In the genomic region with DNA sequence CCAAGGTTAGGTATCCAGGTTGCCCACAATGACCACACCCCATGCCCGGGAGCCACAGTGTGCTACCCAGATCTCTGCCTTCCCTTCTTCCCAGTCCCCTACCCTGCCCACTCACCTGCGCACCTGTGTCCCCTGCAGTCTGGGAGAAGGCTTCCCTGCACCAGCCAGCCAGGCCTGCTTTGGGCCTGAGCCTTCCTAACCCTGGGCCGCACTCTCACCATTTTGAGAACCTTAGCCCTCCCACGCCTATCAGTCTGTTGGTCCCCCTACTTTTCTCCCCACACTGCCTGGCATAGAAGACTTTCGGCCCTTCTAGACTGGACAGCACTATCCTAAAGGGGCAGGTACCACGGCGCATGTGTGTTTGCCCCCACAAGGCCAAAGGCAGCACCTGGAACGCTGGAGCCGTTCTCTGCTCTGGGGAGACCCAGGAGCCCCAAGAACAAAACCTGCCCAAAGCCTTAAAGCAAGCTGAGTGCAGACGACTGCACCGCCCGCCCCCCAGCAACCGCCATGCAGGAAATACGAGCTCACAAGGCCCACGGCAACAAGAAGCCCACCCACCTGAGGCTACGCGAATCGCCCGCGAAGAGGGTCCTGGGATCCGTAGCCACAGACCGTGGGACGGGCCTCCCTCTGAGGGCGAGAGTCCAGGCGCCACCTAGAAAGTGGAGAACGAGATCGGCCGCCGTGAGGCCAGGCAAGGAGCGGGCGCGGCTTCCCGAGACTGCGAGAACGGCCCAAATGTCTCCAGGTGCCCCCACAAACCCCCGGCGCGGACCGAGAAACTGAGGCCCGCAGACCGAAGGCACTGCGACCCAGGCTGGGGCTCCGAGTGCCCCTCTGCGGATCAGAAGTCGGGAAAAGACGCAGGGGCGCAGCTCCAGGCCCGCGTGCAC, we compare ENCODE assay signal across 1 cellular context.
A peak's percentile ranks its signal among the peaks of the same experiment; 100 is the strongest.
TF ChIP-seq lines count a peak whose summit lies in the region.

No MANE protein-coding gene starts in this region.

TF ChIP-seq in K562, 482 proteins besides CTCF, POLR2A, EP300 and RAD21 (continued from another document and continues in another):
- no peak; the same call in none of the 2 replicates for TF ChIP-seq STAT6 (CRISPR knock-in tag; IDR thresholded peaks at IDR 0.05)
- no peak; the same call in 1 of the 2 replicates for TF ChIP-seq ZBTB12 (CRISPR knock-in tag; IDR thresholded peaks at IDR 0.05)
- no peak; the same call in 1 of the 2 replicates for TF ChIP-seq MEF2D (tag; conservative IDR thresholded peaks at IDR 0.05; ENCODE audit: low read depth)
- no peak for TF ChIP-seq SMARCB1 (IDR thresholded peaks at IDR 0.05; ENCODE audit: insufficient read length, low read depth)
- no peak; the same call in 1 of the 2 replicates for TF ChIP-seq ZFPM2 (CRISPR knock-in tag; IDR thresholded peaks at IDR 0.05)
- no peak; the same call in 1 of the 2 replicates for TF ChIP-seq DEAF1 (CRISPR knock-in tag; IDR thresholded peaks at IDR 0.05)
- no peak for TF ChIP-seq FOXK2 (conservative IDR thresholded peaks at IDR 0.05 in 1 of 2, IDR thresholded peaks at IDR 0.05 in 1 of 2; ENCODE audit: low read depth in 2 of 2)
- TF ChIP-seq U2AF2 (optimal IDR thresholded peaks at IDR 0.05; ENCODE audit: low read depth, low read length) = no peak
- no peak for TF ChIP-seq FOXP1 (CRISPR knock-in tag; IDR thresholded peaks at IDR 0.05)
- no peak for TF ChIP-seq KLF10 (CRISPR knock-in tag; IDR thresholded peaks at IDR 0.05)
- TF ChIP-seq SRSF3 (IDR thresholded peaks at IDR 0.05; ENCODE audit: insufficient read depth, low read length) = no peak
- no peak for TF ChIP-seq ZC3H4 (CRISPR knock-in tag; IDR thresholded peaks at IDR 0.05; ENCODE audit: borderline replicate concordance)
- TF ChIP-seq JUND (IDR thresholded peaks at IDR 0.05; ENCODE audit: borderline replicate concordance, low read depth, low read length) = no peak
- TF ChIP-seq JUND (tag; IDR thresholded peaks at IDR 0.05; ENCODE audit: borderline replicate concordance, low read depth, low read length) = no peak
- TF ChIP-seq ESRRB (CRISPR knock-in tag; IDR thresholded peaks at IDR 0.05; ENCODE audit: borderline replicate concordance) = no peak
- TF ChIP-seq BCOR (IDR thresholded peaks at IDR 0.05) = no peak
- no peak for TF ChIP-seq GABPA (tag; conservative IDR thresholded peaks at IDR 0.05; ENCODE audit: low read depth)
- 0 out of 4 replicates have a peak, but pooled peaks of 1 of the 2 experiments have one; percentile 70 for TF ChIP-seq TBL1XR1 (IDR thresholded peaks at IDR 0.05; ENCODE audit: low read length in 2 of 2)
- TF ChIP-seq, protein P1, sequence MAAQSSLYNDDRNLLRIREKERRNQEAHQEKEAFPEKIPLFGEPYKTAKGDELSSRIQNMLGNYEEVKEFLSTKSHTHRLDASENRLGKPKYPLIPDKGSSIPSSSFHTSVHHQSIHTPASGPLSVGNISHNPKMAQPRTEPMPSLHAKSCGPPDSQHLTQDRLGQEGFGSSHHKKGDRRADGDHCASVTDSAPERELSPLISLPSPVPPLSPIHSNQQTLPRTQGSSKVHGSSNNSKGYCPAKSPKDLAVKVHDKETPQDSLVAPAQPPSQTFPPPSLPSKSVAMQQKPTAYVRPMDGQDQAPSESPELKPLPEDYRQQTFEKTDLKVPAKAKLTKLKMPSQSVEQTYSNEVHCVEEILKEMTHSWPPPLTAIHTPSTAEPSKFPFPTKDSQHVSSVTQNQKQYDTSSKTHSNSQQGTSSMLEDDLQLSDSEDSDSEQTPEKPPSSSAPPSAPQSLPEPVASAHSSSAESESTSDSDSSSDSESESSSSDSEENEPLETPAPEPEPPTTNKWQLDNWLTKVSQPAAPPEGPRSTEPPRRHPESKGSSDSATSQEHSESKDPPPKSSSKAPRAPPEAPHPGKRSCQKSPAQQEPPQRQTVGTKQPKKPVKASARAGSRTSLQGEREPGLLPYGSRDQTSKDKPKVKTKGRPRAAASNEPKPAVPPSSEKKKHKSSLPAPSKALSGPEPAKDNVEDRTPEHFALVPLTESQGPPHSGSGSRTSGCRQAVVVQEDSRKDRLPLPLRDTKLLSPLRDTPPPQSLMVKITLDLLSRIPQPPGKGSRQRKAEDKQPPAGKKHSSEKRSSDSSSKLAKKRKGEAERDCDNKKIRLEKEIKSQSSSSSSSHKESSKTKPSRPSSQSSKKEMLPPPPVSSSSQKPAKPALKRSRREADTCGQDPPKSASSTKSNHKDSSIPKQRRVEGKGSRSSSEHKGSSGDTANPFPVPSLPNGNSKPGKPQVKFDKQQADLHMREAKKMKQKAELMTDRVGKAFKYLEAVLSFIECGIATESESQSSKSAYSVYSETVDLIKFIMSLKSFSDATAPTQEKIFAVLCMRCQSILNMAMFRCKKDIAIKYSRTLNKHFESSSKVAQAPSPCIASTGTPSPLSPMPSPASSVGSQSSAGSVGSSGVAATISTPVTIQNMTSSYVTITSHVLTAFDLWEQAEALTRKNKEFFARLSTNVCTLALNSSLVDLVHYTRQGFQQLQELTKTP (IDR thresholded peaks at IDR 0.05; ENCODE audit: low read depth in 1 of 2, partially characterized antibody in 2 of 2) = no peak
- TF ChIP-seq KAT7 (CRISPR knock-in tag; IDR thresholded peaks at IDR 0.05; ENCODE audit: borderline replicate concordance) = no peak
- TF ChIP-seq MECOM (CRISPR knock-in tag; IDR thresholded peaks at IDR 0.05) = no peak
- no peak for TF ChIP-seq NFIX (CRISPR knock-in tag; IDR thresholded peaks at IDR 0.05; ENCODE audit: low read depth)
- 0 out of 2 replicates have a peak, but pooled peaks have one; percentile 31 for TF ChIP-seq JUNB (CRISPR knock-in tag; conservative IDR thresholded peaks at IDR 0.05)
- TF ChIP-seq MAZ (CRISPR knock-in tag; conservative IDR thresholded peaks at IDR 0.05 in 1 of 2, IDR thresholded peaks at IDR 0.05 in 1 of 2) = no peak
- TF ChIP-seq ILF3 (IDR thresholded peaks at IDR 0.05; ENCODE audit: borderline replicate concordance) = no peak
- no peak for TF ChIP-seq SNRNP70 (optimal IDR thresholded peaks at IDR 0.05; ENCODE audit: low read depth, low read length)
- no peak for TF ChIP-seq NFIC (IDR thresholded peaks at IDR 0.05)
- no peak for TF ChIP-seq RBM25 (IDR thresholded peaks at IDR 0.05; ENCODE audit: low read depth, low read length, severe bottlenecking)
- peak; percentile 79 for TF ChIP-seq ZSCAN32 (CRISPR knock-in tag; IDR thresholded peaks at IDR 0.05)
- TF ChIP-seq ARID1B (IDR thresholded peaks at IDR 0.05) = no peak
- no peak; the same call in 1 of the 2 replicates for TF ChIP-seq HDAC8 (tag; IDR thresholded peaks at IDR 0.05)
- TF ChIP-seq HOXB6 (CRISPR knock-in tag; IDR thresholded peaks at IDR 0.05; ENCODE audit: borderline replicate concordance) = no peak
- no peak for TF ChIP-seq BRF1 (IDR thresholded peaks at IDR 0.05; ENCODE audit: borderline replicate concordance, extremely low read depth, insufficient read length)
- TF ChIP-seq SIN3A (IDR thresholded peaks at IDR 0.05; ENCODE audit: borderline replicate concordance in 2 of 2, control insufficient read depth in 1 of 2, low read depth in 2 of 2, low read length in 2 of 2) = peak in 1 of 2 experiments; percentile 99; a peak in 2 of 4 replicates
- TF ChIP-seq LARP7 (IDR thresholded peaks at IDR 0.05) = no peak
- TF ChIP-seq ZNF830 (CRISPR knock-in tag; IDR thresholded peaks at IDR 0.05) = no peak
- TF ChIP-seq, protein P2, sequence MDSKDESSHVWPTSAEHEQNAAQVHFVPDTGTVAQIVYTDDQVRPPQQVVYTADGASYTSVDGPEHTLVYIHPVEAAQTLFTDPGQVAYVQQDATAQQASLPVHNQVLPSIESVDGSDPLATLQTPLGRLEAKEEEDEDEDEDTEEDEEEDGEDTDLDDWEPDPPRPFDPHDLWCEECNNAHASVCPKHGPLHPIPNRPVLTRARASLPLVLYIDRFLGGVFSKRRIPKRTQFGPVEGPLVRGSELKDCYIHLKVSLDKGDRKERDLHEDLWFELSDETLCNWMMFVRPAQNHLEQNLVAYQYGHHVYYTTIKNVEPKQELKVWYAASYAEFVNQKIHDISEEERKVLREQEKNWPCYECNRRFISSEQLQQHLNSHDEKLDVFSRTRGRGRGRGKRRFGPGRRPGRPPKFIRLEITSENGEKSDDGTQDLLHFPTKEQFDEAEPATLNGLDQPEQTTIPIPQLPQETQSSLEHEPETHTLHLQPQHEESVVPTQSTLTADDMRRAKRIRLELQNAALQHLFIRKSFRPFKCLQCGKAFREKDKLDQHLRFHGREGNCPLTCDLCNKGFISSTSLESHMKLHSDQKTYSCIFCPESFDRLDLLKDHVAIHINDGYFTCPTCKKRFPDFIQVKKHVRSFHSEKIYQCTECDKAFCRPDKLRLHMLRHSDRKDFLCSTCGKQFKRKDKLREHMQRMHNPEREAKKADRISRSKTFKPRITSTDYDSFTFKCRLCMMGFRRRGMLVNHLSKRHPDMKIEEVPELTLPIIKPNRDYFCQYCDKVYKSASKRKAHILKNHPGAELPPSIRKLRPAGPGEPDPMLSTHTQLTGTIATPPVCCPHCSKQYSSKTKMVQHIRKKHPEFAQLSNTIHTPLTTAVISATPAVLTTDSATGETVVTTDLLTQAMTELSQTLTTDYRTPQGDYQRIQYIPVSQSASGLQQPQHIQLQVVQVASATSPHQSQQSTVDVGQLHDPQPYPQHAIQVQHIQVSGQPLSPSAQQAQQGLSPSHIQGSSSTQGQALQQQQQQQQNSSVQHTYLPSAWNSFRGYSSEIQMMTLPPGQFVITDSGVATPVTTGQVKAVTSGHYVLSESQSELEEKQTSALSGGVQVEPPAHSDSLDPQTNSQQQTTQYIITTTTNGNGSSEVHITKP (IDR thresholded peaks at IDR 0.05; ENCODE audit: partially characterized antibody) = no peak
- TF ChIP-seq SAP30 (IDR thresholded peaks at IDR 0.05; ENCODE audit: borderline replicate concordance, insufficient read depth, low read depth, low read length, poor library complexity, severe bottlenecking) = peak; percentile 92
- no peak for TF ChIP-seq TSHZ1 (CRISPR knock-in tag; IDR thresholded peaks at IDR 0.05)
- no peak for TF ChIP-seq CREB1 (IDR thresholded peaks at IDR 0.05)
- no peak for TF ChIP-seq CREB1 (CRISPR knock-in tag; IDR thresholded peaks at IDR 0.05)
- TF ChIP-seq MTA1 (IDR thresholded peaks at IDR 0.05; ENCODE audit: borderline replicate concordance) = no peak
- TF ChIP-seq BDP1 (IDR thresholded peaks at IDR 0.05; ENCODE audit: insufficient read depth, insufficient read length) = no peak
- no peak for TF ChIP-seq CBFB (CRISPR knock-in tag; IDR thresholded peaks at IDR 0.05)
- TF ChIP-seq ARID2 (IDR thresholded peaks at IDR 0.05) = no peak
- no peak for TF ChIP-seq HMGN3 (IDR thresholded peaks at IDR 0.05; ENCODE audit: borderline replicate concordance, extremely low read depth, insufficient read length, low read depth, low read length)
